ENCODE assay signal across 23 cellular contexts in genomic region chr16:55147401-55147800, GRCh38.
"Had no signal": no experiment of that assay in that cellular context is flagged by ENCODE, and none has a peak within 500 bp of the region (broad histone marks: within the 10 kb centered on the region; RNA-seq: fewer than 3 reads in every experiment).

No MANE protein-coding gene starts in this region.

- H3K4me3 ChIP-seq: adrenal gland, body of pancreas, breast epithelium, coronary artery had no signal

- H3K4me1 ChIP-seq: adrenal gland, body of pancreas, breast epithelium had no signal

- H3K36me3 ChIP-seq: adrenal gland, breast epithelium had no signal

- FAIRE-seq: astrocyte had no signal

- DNase-seq: activated CD4-positive, alpha-beta T cell treated with anti-CD3 and anti-CD28 coated beads, Interleukin-2, amount 10 ng/mL, durations not matched to agents 24 days and 14 days; activated CD4-positive, alpha-beta T cell treated with anti-CD3 and anti-CD28 coated beads, Interleukin-2, amount 50 U/mL, for 4 hours; activated CD8-positive, alpha-beta T cell treated with anti-CD3 and anti-CD28 coated beads for 36 hours; activated gamma-delta T cell; activated naive CD4-positive, alpha-beta T cell treated with Interleukin-2 at 50 U/mL for 16 hours; activated T-cell treated with anti-CD3 and anti-CD28 coated beads, Interleukin-2, amount 50 U/mL, for 24 hours; adrenal gland; body of pancreas; Kasumi-1; MM.1S; NCI-H1105; NCI-H1417 treated with DMSO at 0.1 percent for 48 hours; NCI-H187 treated with DMSO at 0.1 percent for 48 hours; NCI-H2081; NCI-H2171 treated with DMSO at 0.1 percent for 48 hours; NCI-H226; SHP77 treated with DMSO at 0.1 percent for 48 hours; T-cell; T-helper 2 cell; T-helper 9 cell had no signal

- H3K9me3 ChIP-seq: adrenal gland, body of pancreas, breast epithelium had no signal

- H3K27ac ChIP-seq: adrenal gland, body of pancreas, breast epithelium, coronary artery had no signal

- H3K27me3 ChIP-seq: adrenal gland, body of pancreas, breast epithelium had no signal
